ENCODE assay signal across 16 cellular contexts in genomic region chr6:133567656-133568055, GRCh38.
A peak's percentile ranks its signal among the peaks of the same experiment; 100 is the strongest.
DNase-seq lines count a peak whose midpoint lies in the region; ATAC-seq, FAIRE-seq and TF ChIP-seq lines count a peak whose summit lies in the region.
"Had no signal": no experiment of that assay in that cellular context is flagged by ENCODE, and none has a peak within 500 bp of the region (broad histone marks: within the 10 kb centered on the region; RNA-seq: fewer than 3 reads in every experiment).

No MANE protein-coding gene starts in this region.

- peak; percentile 23 for DNase-seq in AG20443 (ENCODE audit: low spot score)
- DNase-seq in HT1080 (ENCODE audit: low read depth) = peak; percentile 11
- peak; percentile 23 for DNase-seq in bronchial epithelial cell (ENCODE audit: low read depth)
- no peak for DNase-seq in mesenchymal stem cell
- no peak for DNase-seq in kidney glomerular epithelial cell (lab: John Stamatoyannopoulos, UW)
- no peak for DNase-seq in DMS53 treated with DMSO at 0.1 percent for 48 hours (lab: John Stamatoyannopoulos, UW; ENCODE audit: unreplicated experiment)
- no peak for DNase-seq in transverse colon
- DNase-seq: ACHN, DMS 273 treated with DMSO at 0.1 percent for 48 hours, NCI-H2029, NCI-H510A, SIG-M5 had no signal

- H3K36me3 ChIP-seq in bronchial epithelial cell (ENCODE audit: control insufficient read depth, insufficient read depth, low read length) (no peaks in the 10 kb centered on the region), mesenchymal stem cell (ENCODE audit: control insufficient read depth in 1 of 2, insufficient read depth in 2 of 2, low read depth in 1 of 2, low read length in 2 of 2) (no peaks in the 10 kb centered on the region), transverse colon (no peaks in the 10 kb centered on the region)
- H3K36me3 ChIP-seq: BLaER1 had no signal

- H3K18ac ChIP-seq in mesenchymal stem cell (ENCODE audit: low read depth in 1 of 2, low read length in 2 of 2) = no peak overlapping the region

- no peak overlapping the region for H3K23ac ChIP-seq in mesenchymal stem cell (ENCODE audit: low read length in 2 of 2)

- no peak overlapping the region for H2BK120ac ChIP-seq in mesenchymal stem cell (ENCODE audit: low read depth, low read length)

- no peak for TF ChIP-seq POLR2A in transverse colon (IDR thresholded peaks at IDR 0.05)

- H3K14ac ChIP-seq in mesenchymal stem cell (ENCODE audit: low read length in 2 of 2) = no peak overlapping the region

- FAIRE-seq in bronchial epithelial cell (lab: Jason Lieb, UNC) = peak; percentile 7
- FAIRE-seq: GM12878, HepG2 had no signal

- H3K79me1 ChIP-seq in mesenchymal stem cell (replicated peaks; ENCODE audit: low read length, poor library complexity, severe bottlenecking) = no peaks in the 10 kb centered on the region

- no peak for ATAC-seq in GM18520 (IDR thresholded peaks at IDR 0.05; ENCODE audit: unreplicated experiment)
- ATAC-seq: GM12878 had no signal

- H3K9me3 ChIP-seq in mesenchymal stem cell (ENCODE audit: control insufficient read depth, low read length) = no peaks in the 10 kb centered on the region
- H3K9me3 ChIP-seq in transverse colon = no peaks in the 10 kb centered on the region
- H3K9me3 ChIP-seq: BLaER1 had no signal

- no peak overlapping the region for H2AFZ ChIP-seq in mesenchymal stem cell (ENCODE audit: low read depth, low read length)

- TF ChIP-seq EP300 in transverse colon (IDR thresholded peaks at IDR 0.05; ENCODE audit: low read depth) = no peak

- no peak overlapping the region for H3K4ac ChIP-seq in mesenchymal stem cell (ENCODE audit: low read depth in 1 of 2, low read length in 2 of 2)

- H3K4me1 ChIP-seq in mesenchymal stem cell (ENCODE audit: control insufficient read depth, insufficient read depth, low read depth, low read length) = no peaks in the 10 kb centered on the region
- H3K4me1 ChIP-seq in transverse colon = peaks cover 0 to 6% (median 0%) of the 10 kb centered on the region in 4 donors
- H3K4me1 ChIP-seq: BLaER1 had no signal

- in situ Hi-C loops in transverse colon (cut with MboI; ENCODE audit: low pct_ligation_motif_present in 1 of 4, low pct_unique_long_range_greater_than_20kb in 1 of 4, low sequenced_read_pairs in 3 of 4) = loop anchor here (10.0 to 25.0 kb wide), 4 partner anchors 345 to 520 kb away; partner anchors contain the start of gene SLC2A12 (in 1 of the 4)

- no peak overlapping the region for H4K91ac ChIP-seq in mesenchymal stem cell (ENCODE audit: low read length)

- TF ChIP-seq CTCF in bronchial epithelial cell (IDR thresholded peaks at IDR 0.05; ENCODE audit: insufficient read depth, low read length, severe bottlenecking) (no peak), transverse colon (IDR thresholded peaks at IDR 0.05) (no peak)

- peak overlapping the region; percentile 88 for H3K9ac ChIP-seq in mesenchymal stem cell (ENCODE audit: low read length)
- H3K9ac ChIP-seq: BLaER1 had no signal

- no peak overlapping the region for H2BK15ac ChIP-seq in mesenchymal stem cell (ENCODE audit: low read depth, poor library complexity, severe bottlenecking)

- H3K27ac ChIP-seq in mesenchymal stem cell (ENCODE audit: low read length, poor library complexity, severe bottlenecking) = no peak overlapping the region
- no peak overlapping the region for H3K27ac ChIP-seq in transverse colon
- H3K27ac ChIP-seq: BLaER1 had no signal

- no peak overlapping the region for H3K4me2 ChIP-seq in mesenchymal stem cell (ENCODE audit: low read length, poor library complexity, severe bottlenecking)
- H3K4me2 ChIP-seq: BLaER1 had no signal

- no peak overlapping the region for H3K4me3 ChIP-seq in bronchial epithelial cell (ENCODE audit: low read depth, low read length)
- H3K4me3 ChIP-seq in mesenchymal stem cell (ENCODE audit: insufficient read depth in 1 of 2, low read depth in 1 of 2, low read length in 2 of 2) = no peak overlapping the region
- no peak overlapping the region for H3K4me3 ChIP-seq in transverse colon
- H3K4me3 ChIP-seq: BLaER1, GM12878 had no signal

- H2BK12ac ChIP-seq in mesenchymal stem cell (ENCODE audit: low read length in 2 of 2) = peak overlapping the region in 1 of 2 experiments; percentile 37

- intact Hi-C loops in transverse colon (cut with DNase I; ENCODE audit: low total_unique reads) = loop anchor here (2.0 kb wide), 1 partner anchor 349 kb away; no protein-coding TSS in a partner anchor

- H3K27me3 ChIP-seq in bronchial epithelial cell (ENCODE audit: control insufficient read depth, insufficient read depth, low read length) (no peaks in the 10 kb centered on the region), mesenchymal stem cell (ENCODE audit: control insufficient read depth in 1 of 2, insufficient read depth in 1 of 2, low read length in 2 of 2) (no peaks in the 10 kb centered on the region), transverse colon (peaks cover 5% of the 10 kb centered on the region)
- H3K27me3 ChIP-seq: BLaER1 had no signal

- no peak overlapping the region for H4K8ac ChIP-seq in mesenchymal stem cell (ENCODE audit: low read length)

- no peak overlapping the region for H2BK5ac ChIP-seq in mesenchymal stem cell (ENCODE audit: low read depth, low read length, poor library complexity, severe bottlenecking)

- WGBS in mesenchymal stem cell = 88% methylated on average over 6 of the region's 6 CpGs
- WGBS in transverse colon (ENCODE audit: low coverage in 1 of 2), 2 donors = 71 to 79% methylated on average over 6 of the region's 6 CpGs

- H2AK5ac ChIP-seq in mesenchymal stem cell (ENCODE audit: low read length, severe bottlenecking) = no peak overlapping the region

Comparison
In these comparisons a context has a peak if more than half of its experiments do, and no peak if none do; other contexts are left out.
1. DNase-seq: peak in AG20443 (single experiment), HT1080 (single experiment) and bronchial epithelial cell (single experiment); none in mesenchymal stem cell (single experiment), kidney glomerular epithelial cell (single experiment), DMS53 treated with DMSO at 0.1 percent for 48 hours (single experiment) and transverse colon (single experiment).